ENCODE assay signal across 9 cellular contexts in the genomic region with DNA sequence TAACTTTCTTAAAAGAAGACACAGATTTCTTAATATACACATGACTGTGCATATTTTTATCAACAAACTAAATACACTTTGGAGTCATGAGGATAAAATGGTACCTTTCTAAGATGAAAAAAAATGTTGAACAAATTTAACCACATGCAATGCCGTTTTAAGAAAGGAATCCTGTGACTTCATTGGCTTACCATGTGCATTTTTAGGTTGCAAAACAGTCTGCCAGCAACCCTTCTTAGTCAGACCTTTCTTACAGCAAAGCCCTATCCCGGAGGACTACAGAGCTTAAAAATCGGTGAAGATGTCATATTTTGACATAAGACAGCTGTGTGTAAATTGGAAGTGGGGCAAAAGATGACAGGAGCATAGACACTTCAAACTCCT. TPM values are rescaled to one million over a fixed set of nuclear protein-coding genes. Genes with fewer than 3 reads are reported as not detected.
DNase-seq lines count a peak whose midpoint lies in the region; ATAC-seq, FAIRE-seq and TF ChIP-seq lines count a peak whose summit lies in the region.
"Had no signal": no experiment of that assay in that cellular context is flagged by ENCODE, and none has a peak within 500 bp of the region (broad histone marks: within the 10 kb centered on the region; RNA-seq: fewer than 3 reads in every experiment).

No MANE protein-coding gene starts in this region.

- H3K9me3 Mint-ChIP-seq in CD4-positive, alpha-beta T cell: peaks cover 2% of the 10 kb centered on the region
- no peaks in the 10 kb centered on the region for H3K9me3 Mint-ChIP-seq in T-helper 2 cell treated with Interferon-gamma antibody and Interleukin-4, amounts not matched to agents 5 μg/mL and 100 μg/mL, for 36 hours
- no peaks in the 10 kb centered on the region for H3K9me3 Mint-ChIP-seq in CD8-positive, alpha-beta T cell

- TF ChIP-seq EP300 in A549 (IDR thresholded peaks at IDR 0.05): peak; percentile 48 to 62; a peak in 3 of 5 replicates

- no peak for TF ChIP-seq POLR2A in A549 (IDR thresholded peaks at IDR 0.05; ENCODE audit: low read length)

- H3K4me2 ChIP-seq in A549: peak overlapping the region; percentile 59

- FAIRE-seq in A549 (lab: Jason Lieb, UNC): no peak

- ATAC-seq in A549 (peak; percentile 57 to 94; a peak in 5 of 6 replicates), HG03039 (IDR thresholded peaks at IDR 0.05; ENCODE audit: unreplicated experiment) (no peak)
- ATAC-seq in CD4-positive, alpha-beta T cell (ENCODE audit: poor library complexity): no peak
- no peak for ATAC-seq in CD8-positive, alpha-beta T cell

- POLR2A ChIA-PET in A549 (lab: Yijun Ruan, JAX): interaction anchor here (0.8 to 1.3 kb wide), 2 partner anchors 26 to 104 kb away, joined by 3 to 6 read pairs; no protein-coding TSS in a partner anchor
- POLR2A ChIA-PET in CD4-positive, alpha-beta T cell (lab: Charles Lee): no interaction called here
- POLR2A ChIA-PET in CD8-positive, alpha-beta T cell (lab: Charles Lee): no interaction called here

- H3K27me3 Mint-ChIP-seq in CD4-positive, alpha-beta T cell: no peaks in the 10 kb centered on the region
- H3K27me3 Mint-ChIP-seq in T-helper 2 cell treated with Interferon-gamma antibody and Interleukin-4, amounts not matched to agents 5 μg/mL and 100 μg/mL, for 36 hours (ENCODE audit: low read depth): no peaks in the 10 kb centered on the region
- no peaks in the 10 kb centered on the region for H3K27me3 Mint-ChIP-seq in CD8-positive, alpha-beta T cell (ENCODE audit: low read depth)

- H3K9me3 ChIP-seq in A549: no peaks in the 10 kb centered on the region
- no peaks in the 10 kb centered on the region for H3K9me3 ChIP-seq in CD4-positive, alpha-beta T cell (ENCODE audit: control insufficient read depth, low read length)
- H3K9me3 ChIP-seq in CD8-positive, alpha-beta T cell (ENCODE audit: low read length): no peaks in the 10 kb centered on the region

- DNase-seq in A549 (ENCODE audit: low read depth in 1 of 2, low spot score in 1 of 2) (peak in 1 of 2 experiments; percentile 37), NCI-H460 (ENCODE audit: extremely low read depth, low read depth) (peak; percentile 7), epithelial cell of esophagus (ENCODE audit: low read depth) (peak; percentile 87), myocyte (ENCODE audit: low read depth) (peak; percentile 89)
- no peak for DNase-seq in CD4-positive, alpha-beta T cell
- no peak for DNase-seq in T-helper 2 cell treated with Interferon-gamma antibody and Interleukin-4, amounts not matched to agents 5 μg/mL and 100 μg/mL, for 36 hours (ENCODE audit: low spot score)
- DNase-seq in CD8-positive, alpha-beta T cell: no peak
- DNase-seq: AML-193 had no signal

- TF ChIP-seq CTCF in A549 (IDR thresholded peaks at IDR 0.05) (no peak), epithelial cell of esophagus (IDR thresholded peaks at IDR 0.05; ENCODE audit: insufficient read depth, low read depth, low read length, missing control alignments) (no peak)
- no peak for TF ChIP-seq CTCF in CD4-positive, alpha-beta T cell (IDR thresholded peaks at IDR 0.05)
- TF ChIP-seq CTCF in CD8-positive, alpha-beta T cell (IDR thresholded peaks at IDR 0.05): no peak

- H3K27me3 ChIP-seq in CD4-positive, alpha-beta T cell (ENCODE audit: control insufficient read depth, insufficient read depth, low read length): no peaks in the 10 kb centered on the region
- no peaks in the 10 kb centered on the region for H3K27me3 ChIP-seq in CD8-positive, alpha-beta T cell (ENCODE audit: insufficient read depth, low read length)

- H3K27ac ChIP-seq in A549: peak overlapping the region; percentile 43 to 47; a peak in 3 of 6 replicates
- H3K27ac ChIP-seq in CD4-positive, alpha-beta T cell (ENCODE audit: low read depth, low read length): no peak overlapping the region
- no peak overlapping the region for H3K27ac ChIP-seq in CD8-positive, alpha-beta T cell (ENCODE audit: low read depth, low read length)

- TF ChIP-seq RAD21 in A549 (conservative IDR thresholded peaks at IDR 0.05 in 1 of 2, IDR thresholded peaks at IDR 0.05 in 1 of 2): no peak; a peak in 1 of 5 replicates

- H3K36me3 Mint-ChIP-seq in CD4-positive, alpha-beta T cell (ENCODE audit: low read depth): no peaks in the 10 kb centered on the region
- no peaks in the 10 kb centered on the region for H3K36me3 Mint-ChIP-seq in T-helper 2 cell treated with Interferon-gamma antibody and Interleukin-4, amounts not matched to agents 5 μg/mL and 100 μg/mL, for 36 hours (ENCODE audit: low read depth)
- H3K36me3 Mint-ChIP-seq in CD8-positive, alpha-beta T cell: no peaks in the 10 kb centered on the region

- 12% methylated on average over 3 of the region's 3 CpGs for WGBS in A549 (ENCODE audit: missing lambda C conversion rate)

- H3K4me1 Mint-ChIP-seq in CD4-positive, alpha-beta T cell (ENCODE audit: low read depth): no peaks in the 10 kb centered on the region
- no peaks in the 10 kb centered on the region for H3K4me1 Mint-ChIP-seq in T-helper 2 cell treated with Interferon-gamma antibody and Interleukin-4, amounts not matched to agents 5 μg/mL and 100 μg/mL, for 36 hours (ENCODE audit: low read depth)
- no peaks in the 10 kb centered on the region for H3K4me1 Mint-ChIP-seq in CD8-positive, alpha-beta T cell (ENCODE audit: low read depth)

- H3K4me3 ChIP-seq in A549 (no peak overlapping the region), epithelial cell of esophagus (ENCODE audit: low read length) (no peak overlapping the region)
- H3K4me3 ChIP-seq in CD8-positive, alpha-beta T cell (ENCODE audit: low read depth, low read length): no peak overlapping the region

- H3K4me3 Mint-ChIP-seq in CD4-positive, alpha-beta T cell: no peak overlapping the region
- no peak overlapping the region for H3K4me3 Mint-ChIP-seq in T-helper 2 cell treated with Interferon-gamma antibody and Interleukin-4, amounts not matched to agents 5 μg/mL and 100 μg/mL, for 36 hours
- H3K4me3 Mint-ChIP-seq in CD8-positive, alpha-beta T cell: no peak overlapping the region

- no peak overlapping the region for H3K27ac Mint-ChIP-seq in CD4-positive, alpha-beta T cell
- H3K27ac Mint-ChIP-seq in T-helper 2 cell treated with Interferon-gamma antibody and Interleukin-4, amounts not matched to agents 5 μg/mL and 100 μg/mL, for 36 hours: no peak overlapping the region
- H3K27ac Mint-ChIP-seq in CD8-positive, alpha-beta T cell: no peak overlapping the region

- CTCF ChIA-PET in A549 (lab: Yijun Ruan, JAX): interaction anchor here (1.1 kb wide), 1 partner anchor 51 kb away, joined by 6 read pairs; no protein-coding TSS in a partner anchor
- CTCF ChIA-PET in CD4-positive, alpha-beta T cell (lab: Charles Lee): no interaction called here
- CTCF ChIA-PET in CD8-positive, alpha-beta T cell (lab: Charles Lee): no interaction called here

- H3K36me3 ChIP-seq in CD8-positive, alpha-beta T cell (ENCODE audit: insufficient read depth, low read length): no peaks in the 10 kb centered on the region

- H3K4me1 ChIP-seq in A549: peaks cover 18% of the 10 kb centered on the region; the same call in 2 of the 3 replicates
- no peaks in the 10 kb centered on the region for H3K4me1 ChIP-seq in CD8-positive, alpha-beta T cell (ENCODE audit: insufficient read depth, low read length)

- intact Hi-C loops in CD4-positive, alpha-beta T cell (cut with DNase I, micrococcal nuclease): no loop called here
- intact Hi-C loops in CD8-positive, alpha-beta T cell (cut with DNase I, micrococcal nuclease): no loop called here

TF ChIP-seq in A549, 52 proteins besides CTCF, POLR2A, EP300 and RAD21 (continues in another document):
- TF ChIP-seq CEBPB (IDR thresholded peaks at IDR 0.05) (peak in 1 of 2 experiments; percentile 79; a peak in 1 of 4 replicates), BCL3 (IDR thresholded peaks at IDR 0.05) (0 out of 3 replicates have a peak, but pooled peaks have one; percentile 23), HDAC2 (IDR thresholded peaks at IDR 0.05) (no peak), SREBF2 (IDR thresholded peaks at IDR 0.05) (no peak), EHMT2 (IDR thresholded peaks at IDR 0.05; ENCODE audit: low read depth) (no peak), HEYL (CRISPR knock-in tag; IDR thresholded peaks at IDR 0.05) (no peak), FOXS1 (CRISPR knock-in tag; IDR thresholded peaks at IDR 0.05) (no peak), TP53 (CRISPR knock-in tag; IDR thresholded peaks at IDR 0.05) (no peak)
- TF ChIP-seq, protein P1, sequence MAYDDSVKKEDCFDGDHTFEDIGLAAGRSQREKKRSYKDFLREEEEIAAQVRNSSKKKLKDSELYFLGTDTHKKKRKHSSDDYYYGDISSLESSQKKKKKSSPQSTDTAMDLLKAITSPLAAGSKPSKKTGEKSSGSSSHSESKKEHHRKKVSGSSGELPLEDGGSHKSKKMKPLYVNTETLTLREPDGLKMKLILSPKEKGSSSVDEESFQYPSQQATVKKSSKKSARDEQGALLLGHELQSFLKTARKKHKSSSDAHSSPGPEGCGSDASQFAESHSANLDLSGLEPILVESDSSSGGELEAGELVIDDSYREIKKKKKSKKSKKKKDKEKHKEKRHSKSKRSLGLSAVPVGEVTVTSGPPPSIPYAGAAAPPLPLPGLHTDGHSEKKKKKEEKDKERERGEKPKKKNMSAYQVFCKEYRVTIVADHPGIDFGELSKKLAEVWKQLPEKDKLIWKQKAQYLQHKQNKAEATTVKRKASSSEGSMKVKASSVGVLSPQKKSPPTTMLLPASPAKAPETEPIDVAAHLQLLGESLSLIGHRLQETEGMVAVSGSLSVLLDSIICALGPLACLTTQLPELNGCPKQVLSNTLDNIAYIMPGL (CRISPR knock-in tag; IDR thresholded peaks at IDR 0.05; ENCODE audit: borderline replicate concordance): no peak

RNA-seq across cellular contexts. Expression of gene GASK1B, which starts 51.6 kb away (rescaled TPM):
- polyA plus RNA-seq in A549 (2011; rRNA removed) (2.4 and 2.9 TPM in 2 replicates), A549 (2017; fragmentation: RNase III; extraction: RNeasy Plus Mini Kit Qiagen cat#74134 plus additional on column Dnase treatment) (2.1 to 2.7 TPM (median 2.7 TPM) in 3 replicates)
- polyA plus RNA-seq in A549 (2012; cell fraction: cytosol; rRNA removed): 0.13 and 0.18 TPM in 2 replicates
- 0.23 TPM in 2 replicates for polyA plus RNA-seq in A549 (2012; cell fraction: nucleus; rRNA removed)
- 1.8 and 3.6 TPM in 2 replicates for polyA minus RNA-seq in A549 (2011; rRNA and poly(A)+ RNA removed)
- 63.1 and 83.1 TPM in 2 replicates for total RNA-seq in NCI-H460 (2014; rRNA removed; shearing (Covaris generic))
- polyA plus RNA-seq in NCI-H460 (2014; cell fraction: nucleus; rRNA removed): 31.5 and 50.2 TPM in 2 replicates
- total RNA-seq in myocyte: 75.9 and 106 TPM in 2 replicates
- 72.5 TPM for polyA plus RNA-seq in myocyte (2012)
- under 1 TPM; 0.22 to 0.28 TPM for total RNA-seq in CD4-positive, alpha-beta T cell
- not detected for total RNA-seq in CD8-positive, alpha-beta T cell

Comparison
In these comparisons a context has a peak if more than half of its experiments do, and no peak if none do; other contexts are left out.
1. ATAC-seq: peak in A549 (2 of 2); none in CD4-positive, alpha-beta T cell (single experiment), CD8-positive, alpha-beta T cell (single experiment) and HG03039 (single experiment).
2. DNase-seq: peak in NCI-H460 (single experiment), epithelial cell of esophagus (single experiment) and myocyte (single experiment); none in CD4-positive, alpha-beta T cell (0 of 10), T-helper 2 cell treated with Interferon-gamma antibody and Interleukin-4, amounts not matched to agents 5 μg/mL and 100 μg/mL, for 36 hours (single experiment) and CD8-positive, alpha-beta T cell (0 of 7).
3. H3K27ac ChIP-seq: peak in A549 (2 of 2); none in CD4-positive, alpha-beta T cell (single experiment) and CD8-positive, alpha-beta T cell (single experiment).
4. RNA of gene GASK1B, which starts 51.6 kb away (total RNA-seq): 63.1 to 83.1 TPM in NCI-H460 and 75.9 to 106 TPM in myocyte; 0.22 to 0.28 TPM in CD4-positive, alpha-beta T cell and not detected in CD8-positive, alpha-beta T cell; every median in the first group is over 10 times any median in the second.